13 cellular contexts compared by ENCODE assay signal in the genomic region with DNA sequence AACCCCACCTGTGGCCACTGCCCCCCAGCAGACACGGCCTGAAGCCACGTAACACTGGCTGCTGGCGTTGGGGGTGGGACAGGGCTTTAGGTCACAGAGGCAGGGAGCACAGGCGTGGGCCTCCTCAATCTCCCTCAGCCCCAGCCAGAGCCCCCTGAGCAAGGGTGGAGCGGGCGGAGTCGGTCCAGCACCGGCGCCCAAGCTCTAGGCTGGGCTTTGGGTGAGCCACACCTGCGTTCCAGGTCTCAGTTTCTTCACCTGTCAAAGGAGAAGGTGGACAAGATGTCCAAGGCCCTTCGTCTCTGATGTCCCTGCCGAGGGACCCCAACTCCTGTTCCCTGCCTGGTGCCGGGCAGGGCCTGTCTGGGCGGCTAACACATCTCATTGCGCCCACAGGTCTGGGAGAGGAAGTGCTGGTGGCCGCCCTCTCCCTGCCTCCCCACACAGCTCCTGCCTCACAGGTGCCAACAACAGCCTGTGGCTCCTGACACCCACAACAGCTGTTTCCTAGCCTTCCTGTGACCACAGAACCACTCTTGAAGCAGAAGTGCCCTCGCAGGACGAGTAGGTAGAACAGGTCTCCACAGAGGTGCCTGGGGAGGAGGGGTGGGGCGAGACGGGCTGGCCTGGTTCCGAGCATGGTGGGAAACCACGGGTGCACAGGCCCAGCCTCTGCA. TPM values are rescaled to one million over a fixed set of nuclear protein-coding genes. Genes with fewer than 3 reads are reported as not detected.
DNase-seq lines count a peak whose midpoint lies in the region; ATAC-seq and TF ChIP-seq lines count a peak whose summit lies in the region.
"Had no signal": no experiment of that assay in that cellular context is flagged by ENCODE, and none has a peak within 500 bp of the region (broad histone marks: within the 10 kb centered on the region; RNA-seq: fewer than 3 reads in every experiment).

No MANE protein-coding gene starts in this region.

- POLR2A ChIA-PET in HEK293T (lab: Yijun Ruan, JAX): interaction anchor here (1.3 to 2.4 kb wide), 2 partner anchors 12 to 30 kb away, joined by 4 to 8 read pairs; partner anchors contain the start of gene FAM83G

- H3K4me1 ChIP-seq in right cardiac atrium (ENCODE audit: control insufficient read depth, insufficient read depth, low read length) (no peaks in the 10 kb centered on the region), endodermal cell (ENCODE audit: control insufficient read depth, insufficient read depth, low read length) (no peaks in the 10 kb centered on the region), ascending aorta (no peaks in the 10 kb centered on the region)

- peaks cover 29% of the 10 kb centered on the region for H3K36me3 ChIP-seq in endodermal cell (ENCODE audit: control insufficient read depth, insufficient read depth, low read length)
- H3K36me3 ChIP-seq in ascending aorta: no peaks in the 10 kb centered on the region

- DNase-seq in right cardiac atrium: peak in 2 of 3 donors; percentile 40 to 46
- DNase-seq in cardiac septum (ENCODE audit: low spot score): no peak
- peak; percentile 88 for DNase-seq in NCI-H510A treated with DMSO at 0.1 percent for 48 hours (lab: John Stamatoyannopoulos, UW)
- DNase-seq in endodermal cell: no peak
- no peak for DNase-seq in stimulated activated CD4-positive, alpha-beta T cell treated with anti-CD3 and anti-CD28 coated beads, Interleukin-2, amount 100 ng/mL, for 24 hours
- DNase-seq in G401 (ENCODE audit: low spot score): no peak
- no peak for DNase-seq in ascending aorta (ENCODE audit: low spot score in 2 of 2)
- no peak for DNase-seq in HEK293T (ENCODE audit: extremely low spot score)
- DNase-seq: activated naive CD4-positive, alpha-beta T cell treated with anti-CD3 and anti-CD28 coated beads for 36 hours; dermis blood vessel endothelial cell; hippocampal formation had no signal

- intact Hi-C loops in right cardiac atrium (cut with DNase I) (no loop called here), cardiac septum (cut with DNase I) (no loop called here), ascending aorta (cut with DNase I) (no loop called here)

- H3K9me3 ChIP-seq in right cardiac atrium (ENCODE audit: control insufficient read depth, low read length) (no peaks in the 10 kb centered on the region), endodermal cell (ENCODE audit: control insufficient read depth, low read length) (peaks cover 17% of the 10 kb centered on the region), ascending aorta (peaks cover 0 to 17% of the 10 kb centered on the region in 2 donors)

- H3K36me3 Mint-ChIP-seq in endodermal cell (ENCODE audit: low read depth): peaks cover 32% of the 10 kb centered on the region

- WGBS in right cardiac atrium: 79% methylated on average over 22 of the region's 22 CpGs
- 93 to 96% methylated on average over 12 to 22 of the region's 22 CpGs for whole genome bisulfite sequencing in endodermal cell (ENCODE audit: insufficient coverage in 1 of 2, insufficient read length in 1 of 2), 2 experiments

- H3K27ac ChIP-seq in right cardiac atrium (ENCODE audit: low read length) (no peak overlapping the region), endodermal cell (ENCODE audit: low read depth, low read length) (no peak overlapping the region), ascending aorta (no peak overlapping the region)

- H3K27me3 ChIP-seq in right cardiac atrium (ENCODE audit: control insufficient read depth, insufficient read depth) (no peaks in the 10 kb centered on the region), endodermal cell (ENCODE audit: control insufficient read depth, insufficient read depth, low read length, poor library complexity, severe bottlenecking) (no peaks in the 10 kb centered on the region), ascending aorta (no peaks in the 10 kb centered on the region)

- peak overlapping the region; percentile 71 for H3K27ac Mint-ChIP-seq in endodermal cell
- H3K27ac Mint-ChIP-seq: activated naive CD4-positive, alpha-beta T cell treated with anti-CD3 and anti-CD28 coated beads for 36 hours had no signal

- no peaks in the 10 kb centered on the region for H3K27me3 Mint-ChIP-seq in endodermal cell (ENCODE audit: insufficient read depth)

- H3K4me3 Mint-ChIP-seq in endodermal cell: no peak overlapping the region
- H3K4me3 Mint-ChIP-seq: activated naive CD4-positive, alpha-beta T cell treated with anti-CD3 and anti-CD28 coated beads for 36 hours had no signal

- in situ Hi-C loops in G401 (cut with HindIII; ENCODE audit: low sequenced_read_pairs): no loop called here

- ATAC-seq in right cardiac atrium: no peak

- TF ChIP-seq CTCF in endodermal cell (conservative IDR thresholded peaks at IDR 0.05) (no peak), ascending aorta (IDR thresholded peaks at IDR 0.05) (no peak)

- no peak overlapping the region for H3K4me3 ChIP-seq in right cardiac atrium (ENCODE audit: low read length)
- no peak overlapping the region for H3K4me3 ChIP-seq in endodermal cell (ENCODE audit: low read length)
- no peak overlapping the region for H3K4me3 ChIP-seq in ascending aorta

- H3K9me3 Mint-ChIP-seq in endodermal cell: peaks cover 14% of the 10 kb centered on the region

- CTCF ChIA-PET in HEK293T (lab: Yijun Ruan, JAX): no interaction called here

- no peaks in the 10 kb centered on the region for H3K4me1 Mint-ChIP-seq in endodermal cell

- no peak overlapping the region for H3K9ac ChIP-seq in endodermal cell (ENCODE audit: extremely low read depth, low read length, poor library complexity, severe bottlenecking)

TF ChIP-seq in HEK293T, 16 proteins besides CTCF, POLR2A, EP300 and RAD21:
- TF ChIP-seq SP1 (IDR thresholded peaks at IDR 0.05) (no peak), ZNF384 (IDR thresholded peaks at IDR 0.05) (no peak), BHLHE40 (IDR thresholded peaks at IDR 0.05; ENCODE audit: borderline replicate concordance) (no peak), HDGF (IDR thresholded peaks at IDR 0.05; ENCODE audit: borderline replicate concordance) (no peak), ARNT (IDR thresholded peaks at IDR 0.05) (no peak), TARDBP (IDR thresholded peaks at IDR 0.05) (no peak), L3MBTL2 (conservative IDR thresholded peaks at IDR 0.05) (no peak), CTBP1 (IDR thresholded peaks at IDR 0.05; ENCODE audit: borderline replicate concordance) (no peak)

RNA-seq across cellular contexts. Expression of gene FAM83G, which starts 12.0 kb away (rescaled TPM):
- 10 to 100 TPM; 27.7 to 40.2 (median 30.3) TPM for total RNA-seq in right cardiac atrium
- 18.7 TPM for polyA plus RNA-seq in right cardiac atrium
- 2.5 TPM for total RNA-seq in cardiac septum
- 10 to 100 TPM; 24.2 to 27.0 TPM for total RNA-seq in endodermal cell
- polyA plus RNA-seq in endodermal cell (2013, experiment 1 of 2): 6.2 TPM
- 6.5 TPM for polyA plus RNA-seq in endodermal cell (2013, experiment 2 of 2)
- total RNA-seq in G401 (2014; rRNA removed; shearing (Covaris generic)): 10.2 and 16.7 TPM in 2 replicates
- total RNA-seq in ascending aorta: 11.2 TPM

RNA-seq across cellular contexts. Expression of gene SLC5A10, which starts 40.6 kb away (rescaled TPM):
- total RNA-seq in right cardiac atrium: 1 to 10 TPM in 2 of 4 donors, under 1 TPM in 2; 0.17 to 2.3 (median 1.3) TPM
- 0.61 TPM for polyA plus RNA-seq in right cardiac atrium
- total RNA-seq in cardiac septum: 0.13 TPM
- total RNA-seq in endodermal cell: under 1 TPM; 0.11 to 0.29 TPM
- not detected for polyA plus RNA-seq in endodermal cell (2013, experiment 1 of 2)
- not detected for polyA plus RNA-seq in endodermal cell (2013, experiment 2 of 2)
- not detected in 2 replicates for total RNA-seq in G401 (2014; rRNA removed; shearing (Covaris generic))
- total RNA-seq in ascending aorta: not detected
- total RNA-seq: activated naive CD4-positive, alpha-beta T cell treated with anti-CD3 and anti-CD28 coated beads for 36 hours; dermis blood vessel endothelial cell; M059J; T-helper 1 cell treated with Interleukin-12 subunit alpha and Interleukin-12 subunit beta and Interleukin-4 antibody, amounts not matched to agents 30 ng/mL and 1 ng/mL, for 36 hours had no signal

RNA-seq across cellular contexts. Expression of gene GRAP, which starts 54.2 kb away (rescaled TPM):
- total RNA-seq in right cardiac atrium (1 to 10 TPM; 2.8 to 4.1 (median 3.6) TPM), cardiac septum (2.9 TPM), endodermal cell (under 1 TPM in 1 of 2 donors, not detected in 1; 0.15 TPM), ascending aorta (1.8 TPM)
- 2.3 TPM for polyA plus RNA-seq in right cardiac atrium
- 1.1 TPM for polyA plus RNA-seq in endodermal cell (2013, experiment 1 of 2)
- 0.33 TPM for polyA plus RNA-seq in endodermal cell (2013, experiment 2 of 2)
- total RNA-seq in G401 (2014; rRNA removed; shearing (Covaris generic)): 1.3 and 5.2 TPM in 2 replicates

Comparison
In these comparisons a context has a peak if more than half of its experiments do, and no peak if none do; other contexts are left out.
1. DNase-seq: peak in right cardiac atrium (2 of 3) and NCI-H510A treated with DMSO at 0.1 percent for 48 hours (single experiment); none in cardiac septum (single experiment), endodermal cell (single experiment), stimulated activated CD4-positive, alpha-beta T cell treated with anti-CD3 and anti-CD28 coated beads, Interleukin-2, amount 100 ng/mL, for 24 hours (0 of 2), G401 (single experiment), ascending aorta (0 of 2) and HEK293T (single experiment).